2 cellular contexts compared by ENCODE assay signal in the genomic region with DNA sequence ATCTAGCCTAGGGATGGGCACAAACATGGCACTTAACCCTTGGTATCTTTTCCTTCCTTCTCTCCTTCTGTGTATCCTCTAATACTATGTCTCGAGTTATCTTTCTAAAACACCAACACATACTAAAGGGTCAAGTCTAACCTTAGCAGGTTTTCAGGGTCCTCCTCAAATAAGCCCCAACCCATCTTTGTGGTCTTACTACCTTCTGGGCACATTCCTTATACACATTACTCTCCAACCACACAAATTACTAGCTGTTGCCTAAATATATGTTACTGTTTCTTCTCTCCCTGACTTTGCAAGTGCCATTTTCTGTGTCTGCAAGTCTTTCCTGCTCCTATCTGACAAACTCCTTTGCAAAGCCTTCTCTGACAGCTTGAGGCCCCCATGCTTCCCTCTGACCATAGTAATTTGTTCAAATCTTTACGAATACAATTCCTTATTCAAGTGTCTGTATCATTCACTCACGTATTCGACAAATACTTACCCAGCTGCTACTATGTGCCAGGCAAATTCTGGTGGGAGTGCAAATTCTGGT.
TF ChIP-seq lines count a peak whose summit lies in the region.

No MANE protein-coding gene starts in this region.

TF ChIP-seq in HCT116, 20 proteins besides CTCF, POLR2A, EP300 and RAD21:
- TF ChIP-seq CEBPB (IDR thresholded peaks at IDR 0.05; ENCODE audit: low read depth) (no peak), REST (IDR thresholded peaks at IDR 0.05; ENCODE audit: low read depth) (no peak), JUND (IDR thresholded peaks at IDR 0.05) (no peak), EGR1 (IDR thresholded peaks at IDR 0.05; ENCODE audit: low read depth) (no peak), SIN3A (IDR thresholded peaks at IDR 0.05; ENCODE audit: low read depth) (no peak), YY1 (IDR thresholded peaks at IDR 0.05; ENCODE audit: extremely low read depth, insufficient replicate concordance, low read depth, low read length) (no peak), POLR2AphosphoS5 (IDR thresholded peaks at IDR 0.05; ENCODE audit: low read depth, low read length) (no peak), ZBTB33 (IDR thresholded peaks at IDR 0.05; ENCODE audit: extremely low read depth, insufficient replicate concordance, low read length) (no peak), EZH2phosphoT487 (IDR thresholded peaks at IDR 0.05; ENCODE audit: borderline replicate concordance) (no peak), FOSL1 (IDR thresholded peaks at IDR 0.05; ENCODE audit: low read depth) (no peak), SRF (IDR thresholded peaks at IDR 0.05; ENCODE audit: low read depth) (no peak)
- TF ChIP-seq, protein P1, sequence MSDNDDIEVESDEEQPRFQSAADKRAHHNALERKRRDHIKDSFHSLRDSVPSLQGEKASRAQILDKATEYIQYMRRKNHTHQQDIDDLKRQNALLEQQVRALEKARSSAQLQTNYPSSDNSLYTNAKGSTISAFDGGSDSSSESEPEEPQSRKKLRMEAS (IDR thresholded peaks at IDR 0.05) = no peak

TF ChIP-seq in GM12878, 131 proteins besides CTCF, POLR2A, EP300 and RAD21:
- TF ChIP-seq PAX8 (IDR thresholded peaks at IDR 0.05) = no peak
- no peak for TF ChIP-seq FOXM1 (IDR thresholded peaks at IDR 0.05; ENCODE audit: low read depth, low read length)
- no peak for TF ChIP-seq CEBPB (IDR thresholded peaks at IDR 0.05; ENCODE audit: borderline replicate concordance in 1 of 2, low read depth in 2 of 2, low read length in 2 of 2)
- TF ChIP-seq ETV6 (conservative IDR thresholded peaks at IDR 0.05 in 1 of 2, IDR thresholded peaks at IDR 0.05 in 1 of 2; ENCODE audit: borderline replicate concordance in 1 of 2, low read depth in 1 of 2) = no peak
- no peak for TF ChIP-seq KAT2A (conservative IDR thresholded peaks at IDR 0.05; ENCODE audit: control insufficient read depth, low read depth, low read length)
- TF ChIP-seq, protein P2, sequence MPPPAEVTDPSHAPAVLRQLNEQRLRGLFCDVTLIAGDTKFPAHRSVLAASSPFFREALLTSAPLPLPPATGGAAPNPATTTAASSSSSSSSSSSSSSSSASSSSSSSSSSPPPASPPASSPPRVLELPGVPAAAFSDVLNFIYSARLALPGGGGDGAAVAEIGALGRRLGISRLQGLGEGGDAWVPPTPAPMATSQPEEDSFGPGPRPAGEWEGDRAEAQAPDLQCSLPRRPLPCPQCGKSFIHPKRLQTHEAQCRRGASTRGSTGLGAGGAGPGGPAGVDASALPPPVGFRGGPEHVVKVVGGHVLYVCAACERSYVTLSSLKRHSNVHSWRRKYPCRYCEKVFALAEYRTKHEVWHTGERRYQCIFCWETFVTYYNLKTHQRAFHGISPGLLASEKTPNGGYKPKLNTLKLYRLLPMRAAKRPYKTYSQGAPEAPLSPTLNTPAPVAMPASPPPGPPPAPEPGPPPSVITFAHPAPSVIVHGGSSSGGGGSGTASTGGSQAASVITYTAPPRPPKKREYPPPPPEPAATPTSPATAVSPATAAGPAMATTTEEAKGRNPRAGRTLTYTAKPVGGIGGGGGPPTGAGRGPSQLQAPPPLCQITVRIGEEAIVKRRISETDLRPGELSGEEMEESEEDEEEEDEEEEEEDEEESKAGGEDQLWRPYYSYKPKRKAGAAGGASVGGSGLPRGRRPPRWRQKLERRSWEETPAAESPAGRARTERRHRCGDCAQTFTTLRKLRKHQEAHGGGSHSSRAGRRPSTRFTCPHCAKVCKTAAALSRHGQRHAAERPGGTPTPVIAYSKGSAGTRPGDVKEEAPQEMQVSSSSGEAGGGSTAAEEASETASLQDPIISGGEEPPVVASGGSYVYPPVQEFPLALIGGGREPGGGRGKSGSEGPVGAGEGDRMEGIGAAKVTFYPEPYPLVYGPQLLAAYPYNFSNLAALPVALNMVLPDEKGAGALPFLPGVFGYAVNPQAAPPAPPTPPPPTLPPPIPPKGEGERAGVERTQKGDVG (CRISPR knock-in tag; IDR thresholded peaks at IDR 0.05) = no peak
- TF ChIP-seq BCLAF1 (IDR thresholded peaks at IDR 0.05) = no peak
- TF ChIP-seq MLLT1 (IDR thresholded peaks at IDR 0.05) = no peak
- no peak for TF ChIP-seq IRF4 (IDR thresholded peaks at IDR 0.05; ENCODE audit: low read depth, low read length)
- TF ChIP-seq RCOR1 (conservative IDR thresholded peaks at IDR 0.05; ENCODE audit: low read depth, low read length) = no peak
- TF ChIP-seq, protein P3, sequence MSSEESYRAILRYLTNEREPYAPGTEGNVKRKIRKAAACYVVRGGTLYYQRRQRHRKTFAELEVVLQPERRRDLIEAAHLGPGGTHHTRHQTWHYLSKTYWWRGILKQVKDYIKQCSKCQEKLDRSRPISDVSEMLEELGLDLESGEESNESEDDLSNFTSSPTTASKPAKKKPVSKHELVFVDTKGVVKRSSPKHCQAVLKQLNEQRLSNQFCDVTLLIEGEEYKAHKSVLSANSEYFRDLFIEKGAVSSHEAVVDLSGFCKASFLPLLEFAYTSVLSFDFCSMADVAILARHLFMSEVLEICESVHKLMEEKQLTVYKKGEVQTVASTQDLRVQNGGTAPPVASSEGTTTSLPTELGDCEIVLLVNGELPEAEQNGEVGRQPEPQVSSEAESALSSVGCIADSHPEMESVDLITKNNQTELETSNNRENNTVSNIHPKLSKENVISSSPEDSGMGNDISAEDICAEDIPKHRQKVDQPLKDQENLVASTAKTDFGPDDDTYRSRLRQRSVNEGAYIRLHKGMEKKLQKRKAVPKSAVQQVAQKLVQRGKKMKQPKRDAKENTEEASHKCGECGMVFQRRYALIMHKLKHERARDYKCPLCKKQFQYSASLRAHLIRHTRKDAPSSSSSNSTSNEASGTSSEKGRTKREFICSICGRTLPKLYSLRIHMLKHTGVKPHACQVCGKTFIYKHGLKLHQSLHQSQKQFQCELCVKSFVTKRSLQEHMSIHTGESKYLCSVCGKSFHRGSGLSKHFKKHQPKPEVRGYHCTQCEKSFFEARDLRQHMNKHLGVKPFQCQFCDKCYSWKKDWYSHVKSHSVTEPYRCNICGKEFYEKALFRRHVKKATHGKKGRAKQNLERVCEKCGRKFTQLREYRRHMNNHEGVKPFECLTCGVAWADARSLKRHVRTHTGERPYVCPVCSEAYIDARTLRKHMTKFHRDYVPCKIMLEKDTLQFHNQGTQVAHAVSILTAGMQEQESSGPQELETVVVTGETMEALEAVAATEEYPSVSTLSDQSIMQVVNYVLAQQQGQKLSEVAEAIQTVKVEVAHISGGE (CRISPR knock-in tag; IDR thresholded peaks at IDR 0.05) = no peak
- TF ChIP-seq HDGF (IDR thresholded peaks at IDR 0.05) = no peak
- TF ChIP-seq NRF1 (conservative IDR thresholded peaks at IDR 0.05; ENCODE audit: low read depth, low read length) = no peak
- no peak for TF ChIP-seq NR2F1 (conservative IDR thresholded peaks at IDR 0.05)
- TF ChIP-seq MTA2 (IDR thresholded peaks at IDR 0.05; ENCODE audit: low read depth) = no peak
- no peak for TF ChIP-seq YY1 (IDR thresholded peaks at IDR 0.05; ENCODE audit: low read depth, low read length)
- no peak for TF ChIP-seq RB1 (IDR thresholded peaks at IDR 0.05; ENCODE audit: borderline replicate concordance)
TF ChIP-seq in GM12878: peak in this region for 0.
